In the genomic region with DNA sequence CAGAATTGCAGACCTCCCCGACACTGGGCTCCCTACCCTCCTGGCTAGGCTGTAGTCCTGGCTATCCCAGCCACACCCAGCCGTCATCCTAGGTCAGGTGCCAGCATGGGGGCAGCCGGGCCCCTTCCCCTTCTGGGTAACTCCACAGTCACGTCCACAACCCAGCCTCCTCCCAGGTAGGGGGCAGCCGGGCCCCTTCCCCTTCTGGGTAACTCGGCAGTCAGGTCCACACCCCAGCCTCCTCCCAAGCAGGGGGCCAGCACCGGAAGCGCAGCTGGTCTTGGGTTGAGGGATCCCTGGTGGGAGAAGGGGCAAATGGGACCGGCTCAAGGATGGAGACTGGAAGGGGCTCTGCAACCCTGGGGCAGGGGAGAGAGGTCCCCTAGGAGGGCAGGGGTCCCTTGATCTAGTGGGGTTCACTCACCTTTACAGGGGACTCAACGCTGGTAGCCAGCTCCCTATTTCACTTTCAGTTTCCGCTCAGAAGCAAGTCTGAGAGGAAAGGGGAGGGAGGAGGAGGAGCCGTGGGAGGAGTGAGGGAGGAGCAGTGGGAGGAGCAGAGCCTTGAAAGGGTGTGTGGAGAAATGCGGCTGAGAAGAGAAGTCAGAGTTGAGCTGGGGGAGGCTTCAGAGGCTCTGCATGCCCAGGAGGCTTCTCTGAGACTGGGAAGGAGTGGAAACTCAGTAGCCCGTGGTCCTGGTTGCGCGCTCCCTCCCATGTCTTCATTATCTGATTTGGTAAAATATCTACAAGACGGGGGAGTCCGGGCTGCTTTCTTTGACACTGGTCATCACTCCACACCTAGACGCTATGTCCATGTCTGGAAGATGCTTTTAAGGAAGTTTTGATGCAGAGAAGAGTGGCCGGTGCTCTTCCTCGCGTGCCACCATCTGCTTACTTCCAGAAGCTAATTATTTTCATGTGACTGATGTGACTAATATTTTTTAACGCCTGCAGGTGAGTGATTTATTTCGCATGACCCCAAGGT, we compare ENCODE assay signal across 8 cellular contexts. TPM values are rescaled to one million over a fixed set of nuclear protein-coding genes. Genes with fewer than 3 reads are reported as not detected.
DNase-seq lines count a peak whose midpoint lies in the region; ATAC-seq, FAIRE-seq and TF ChIP-seq lines count a peak whose summit lies in the region.

A gene (minus strand): TSS at position 494 of the 988 bp plus-strand sequence. CDS start 3,293 bp downstream, outside the sequence.

- no peaks in the 10 kb centered on the region for H3K9me2 ChIP-seq in GM23248 (ENCODE audit: insufficient read depth)

- no peaks in the 10 kb centered on the region for H4K20me1 ChIP-seq in GM23248 (ENCODE audit: insufficient read depth)

- in situ Hi-C loops in GM23248 (cut with MboI): no loop called here

- ATAC-seq in heart right ventricle (peak; percentile 98 to 100 (median 99)), upper lobe of right lung (peak; percentile 100)

- H2AFZ ChIP-seq in GM23248: peak within 1 kb of the TSS; percentile 97

- 6% methylated on average over 23 to 24 of the region's 24 CpGs for WGBS in GM23248 (ENCODE audit: low coverage in 1 of 2, low lambda C conversion rate in 2 of 2, missing lambda C conversion rate in 2 of 2), 2 experiments
- WGBS in adipose tissue, 3 donors: 10 to 13% (median 13%) methylated on average over 24 of the region's 24 CpGs
- 14 to 17% methylated on average over 24 of the region's 24 CpGs for WGBS in heart right ventricle, 2 donors

- H3K27ac ChIP-seq in GM23248: no peak within 1 kb of the TSS
- no peak within 1 kb of the TSS for H3K27ac ChIP-seq in adipose tissue (ENCODE audit: low read depth, low read length)
- peak within 1 kb of the TSS; percentile 65 to 98 (median 86) for H3K27ac ChIP-seq in heart right ventricle
- peak within 1 kb of the TSS; percentile 94 for H3K27ac ChIP-seq in upper lobe of right lung

- peak within 1 kb of the TSS; percentile 98 for H3K4me3 ChIP-seq in GM23248
- peak within 1 kb of the TSS; percentile 64 to 99 (median 87) for H3K4me3 ChIP-seq in heart right ventricle
- peak within 1 kb of the TSS; percentile 97 for H3K4me3 ChIP-seq in upper lobe of right lung

- H3K9me3 ChIP-seq in GM23248 (ENCODE audit: low read depth) (no peaks in the 10 kb centered on the region), heart right ventricle (peaks cover 0 to 10% (median 0%) of the 10 kb centered on the region in 11 donors), upper lobe of right lung (no peaks in the 10 kb centered on the region)

- DNase-seq in GM23248 (peak; percentile 91), Kasumi-1 (lab: John Stamatoyannopoulos, UW) (peak; percentile 97 to 99), SW480 (ENCODE audit: low spot score) (peak; percentile 84), heart right ventricle (peak; percentile 78 to 90), posterior vena cava (ENCODE audit: low spot score) (peak; percentile 92), upper lobe of right lung (peak; percentile 88)

- no peaks in the 10 kb centered on the region for H3F3A ChIP-seq in GM23248 (ENCODE audit: insufficient read depth)

- H3K36me3 ChIP-seq in GM23248 (ENCODE audit: low read depth) (no peaks in the 10 kb centered on the region; the same call in 1 of the 2 replicates), heart right ventricle (peaks cover 0 to 26% (median 15%) of the 10 kb centered on the region in 9 donors), upper lobe of right lung (peaks cover 18% of the 10 kb centered on the region)

- peaks cover 13% of the 10 kb centered on the region; the same call in 1 of the 2 replicates for H3K79me2 ChIP-seq in GM23248 (ENCODE audit: insufficient read depth)

- intact Hi-C loops in heart right ventricle (cut with DNase I): loop anchor here in 2 of 10 donors (5.0 kb wide), 2 partner anchors 206 to 1204 kb away; a partner anchor contains a TSS
- intact Hi-C loops in posterior vena cava (cut with DNase I): no loop called here
- intact Hi-C loops in upper lobe of right lung (cut with DNase I): no loop called here

- H3K4me1 ChIP-seq in GM23248 (ENCODE audit: insufficient read depth) (peaks cover 4% of the 10 kb centered on the region; the same call in 1 of the 2 replicates), heart right ventricle (peaks cover 0 to 24% (median 12%) of the 10 kb centered on the region in 9 donors), upper lobe of right lung (peaks cover 13% of the 10 kb centered on the region)

- no peaks in the 10 kb centered on the region for H3K27me3 ChIP-seq in GM23248 (replicated peaks; ENCODE audit: insufficient read depth)
- H3K27me3 ChIP-seq in heart right ventricle: peaks cover 0 to 9% (median 0%) of the 10 kb centered on the region in 7 donors
- H3K27me3 ChIP-seq in upper lobe of right lung: no peaks in the 10 kb centered on the region

- peak; percentile 58 for FAIRE-seq in G401.6 (lab: Jason Lieb, UNC)

- TF ChIP-seq CTCF in heart right ventricle (IDR thresholded peaks at IDR 0.05) (no peak), upper lobe of right lung (IDR thresholded peaks at IDR 0.05) (no peak)

- H3K4me2 ChIP-seq in GM23248 (ENCODE audit: unreplicated experiment): peak within 1 kb of the TSS; percentile 70

- peak within 1 kb of the TSS; percentile 86 for H3K9ac ChIP-seq in GM23248

RNA-seq across cellular contexts. Expression of the gene that starts here (rescaled TPM):
- total RNA-seq in GM23248 (2014; rRNA removed; shearing (Covaris generic)): 9.5 and 11.6 TPM in 2 replicates
- polyA plus RNA-seq in GM23248 (2016; fragmentation: Nextera tagmentation; extraction: Ambion mirVana) (11.2 and 12.9 TPM in 2 replicates), adipose tissue (10 to 100 TPM in 2 of 3 donors, 1 to 10 TPM in 1; 8.7 to 19.7 (median 12.7) TPM), heart right ventricle (10 to 100 TPM in 1 of 2 donors, 1 to 10 TPM in 1; 8.5 to 12.0 TPM)
- total RNA-seq in heart right ventricle (10 to 100 TPM in 2 of 10 donors, 1 to 10 TPM in 8; 4.4 to 36.8 (median 7.4) TPM), posterior vena cava (10 to 100 TPM; 11.7 to 13.8 TPM), upper lobe of right lung (34.1 TPM)

Comparison
In these comparisons a context has a peak if more than half of its experiments do, and no peak if none do; other contexts are left out.
1. H3K27ac ChIP-seq: peak in heart right ventricle (10 of 10) and upper lobe of right lung (single experiment); none in GM23248 (single experiment) and adipose tissue (single experiment).
2. Peak in every context shown above with its lines, with median percentiles within 50 percentile points of each other: DNase-seq and H3K4me3 ChIP-seq.